2 cellular contexts compared by ENCODE assay signal in genomic region chr19:6228523-6229215, GRCh38.
TF ChIP-seq lines count a peak whose summit lies in the region.

No MANE protein-coding gene starts in this region.

TF ChIP-seq in GM23338, 12 proteins besides CTCF, POLR2A, EP300 and RAD21:
- TF ChIP-seq REST (IDR thresholded peaks at IDR 0.05; ENCODE audit: unreplicated experiment) (no peak), NANOG (IDR thresholded peaks at IDR 0.05; ENCODE audit: borderline replicate concordance) (no peak), ZNF114 (CRISPR knock-in tag; IDR thresholded peaks at IDR 0.05) (no peak), JUNB (IDR thresholded peaks at IDR 0.05; ENCODE audit: unreplicated experiment) (no peak)

TF ChIP-seq in WTC11, 78 proteins besides CTCF, POLR2A, EP300 and RAD21 (continued from another document):
- TF ChIP-seq ZNF532 (CRISPR knock-in tag; IDR thresholded peaks at IDR 0.05; ENCODE audit: borderline replicate concordance) (no peak), ZNF416 (CRISPR knock-in tag; IDR thresholded peaks at IDR 0.05) (no peak), TP53 (CRISPR knock-in tag; IDR thresholded peaks at IDR 0.05) (no peak), E2F1 (CRISPR knock-in tag; IDR thresholded peaks at IDR 0.05) (no peak), GABPB1 (CRISPR knock-in tag; IDR thresholded peaks at IDR 0.05) (no peak), AFF4 (CRISPR knock-in tag; IDR thresholded peaks at IDR 0.05; ENCODE audit: borderline replicate concordance) (no peak), MXD4 (CRISPR knock-in tag; IDR thresholded peaks at IDR 0.05; ENCODE audit: borderline replicate concordance) (no peak), ZBTB21 (CRISPR knock-in tag; IDR thresholded peaks at IDR 0.05; ENCODE audit: borderline replicate concordance) (no peak), JUN (CRISPR knock-in tag; IDR thresholded peaks at IDR 0.05) (no peak), FOXP4 (CRISPR knock-in tag; IDR thresholded peaks at IDR 0.05) (no peak), ZNF138 (CRISPR knock-in tag; conservative IDR thresholded peaks at IDR 0.05) (no peak)
